Comparison of ENCODE assay signal across 27 cellular contexts in the genomic region with DNA sequence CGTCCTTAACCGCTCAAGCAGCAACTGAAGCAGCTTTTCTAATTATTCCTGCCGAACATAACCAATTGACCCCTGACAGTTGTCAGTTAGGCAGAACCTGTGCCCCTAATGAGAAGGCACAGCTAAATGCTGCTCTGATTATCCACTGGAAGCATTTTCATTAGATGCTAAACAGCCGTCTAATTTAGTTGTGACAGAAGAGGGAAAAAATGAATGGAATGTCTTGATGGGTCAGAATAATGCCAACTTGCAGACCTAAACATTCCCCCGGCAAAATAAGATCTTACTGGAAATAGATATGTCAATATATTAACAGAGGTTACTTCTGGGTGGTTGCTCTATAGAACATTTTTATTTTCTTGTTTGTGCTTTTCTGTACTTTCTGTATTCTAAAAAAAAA.
DNase-seq lines count a peak whose midpoint lies in the region; ATAC-seq and TF ChIP-seq lines count a peak whose summit lies in the region.
"Had no signal": no experiment of that assay in that cellular context is flagged by ENCODE, and none has a peak within 500 bp of the region (broad histone marks: within the 10 kb centered on the region; RNA-seq: fewer than 3 reads in every experiment).

No MANE protein-coding gene starts in this region.

- no peak overlapping the region for H3K4me3 ChIP-seq in foreskin fibroblast (ENCODE audit: low read depth in 1 of 2, low read length in 2 of 2)
- H3K4me3 ChIP-seq: BLaER1 treated with 17β-estradiol and CSF1 and Interleukin-3, amounts not matched to agents 10 nM and 100 nM; skin epidermis; stomach; thyroid gland had no signal

- intact Hi-C loops in left ventricle myocardium superior (cut with micrococcal nuclease) = no loop called here

- peak; percentile 78 for ATAC-seq in SK-N-SH treated with all-trans-retinoic acid at 6 μM for 48 hours
- no peak for ATAC-seq in GM21825 (IDR thresholded peaks at IDR 0.05; ENCODE audit: unreplicated experiment)
- ATAC-seq in left ventricle myocardium superior = no peak
- no peak for ATAC-seq in HG03520 (IDR thresholded peaks at IDR 0.05; ENCODE audit: unreplicated experiment)
- ATAC-seq: left cardiac atrium had no signal

- no peak for TF ChIP-seq CTCF in foreskin fibroblast (IDR thresholded peaks at IDR 0.05; ENCODE audit: low read depth, low read length)

- DNase-seq in EL (peak; percentile 72), foreskin fibroblast (peak; percentile 20 to 39), renal cortical epithelial cell (ENCODE audit: low read depth) (peak; percentile 38), AG08395 (ENCODE audit: low spot score) (no peak), left ventricle myocardium superior (no peak)
- DNase-seq: activated CD4-positive, alpha-beta T cell treated with anti-CD3 and anti-CD28 coated beads, Interleukin-2, amount 50 U/mL, for 1 hour; activated T-cell treated with anti-CD3 and anti-CD28 coated beads, Interleukin-2, amount 50 U/mL, for 48 hours; Caco-2; DMS79 treated with DMSO at 0.1 percent for 48 hours; GOT3; head of caudate nucleus; left cardiac atrium; NCI-H1092 treated with DMSO at 0.1 percent for 48 hours; NCI-H187 treated with DMSO at 0.1 percent for 48 hours; NCI-H2171 treated with DMSO at 0.1 percent for 48 hours; NCI-H524; NK-92 treated with Interleukin-12 subunit alpha and Interleukin-12 subunit beta, amount 100 ng/mL, for 24 hours; occipital lobe; SHP77 treated with DMSO at 0.1 percent for 48 hours; stimulated activated CD4-positive, alpha-beta T cell treated with anti-CD3 and anti-CD28 coated beads, Interleukin-1b, Interleukin-23, amount 100 ng/mL, for 48 hours; stomach; thyroid gland had no signal

TF ChIP-seq in SK-N-SH treated with all-trans-retinoic acid at 6 μM for 48 hours, 23 proteins besides CTCF, POLR2A, EP300 and RAD21:
- TF ChIP-seq, protein P1, sequence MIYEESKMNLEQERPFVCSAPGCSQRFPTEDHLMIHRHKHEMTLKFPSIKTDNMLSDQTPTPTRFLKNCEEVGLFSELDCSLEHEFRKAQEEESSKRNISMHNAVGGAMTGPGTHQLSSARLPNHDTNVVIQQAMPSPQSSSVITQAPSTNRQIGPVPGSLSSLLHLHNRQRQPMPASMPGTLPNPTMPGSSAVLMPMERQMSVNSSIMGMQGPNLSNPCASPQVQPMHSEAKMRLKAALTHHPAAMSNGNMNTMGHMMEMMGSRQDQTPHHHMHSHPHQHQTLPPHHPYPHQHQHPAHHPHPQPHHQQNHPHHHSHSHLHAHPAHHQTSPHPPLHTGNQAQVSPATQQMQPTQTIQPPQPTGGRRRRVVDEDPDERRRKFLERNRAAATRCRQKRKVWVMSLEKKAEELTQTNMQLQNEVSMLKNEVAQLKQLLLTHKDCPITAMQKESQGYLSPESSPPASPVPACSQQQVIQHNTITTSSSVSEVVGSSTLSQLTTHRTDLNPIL (CRISPR knock-in tag; IDR thresholded peaks at IDR 0.05; ENCODE audit: low read depth) = no peak

Comparison
In these comparisons a context has a peak if more than half of its experiments do, and no peak if none do; other contexts are left out.
1. DNase-seq: peak in EL (single experiment), foreskin fibroblast (2 of 2) and renal cortical epithelial cell (single experiment); none in AG08395 (single experiment) and left ventricle myocardium superior (single experiment).